8 cellular contexts compared by ENCODE assay signal in genomic region chr18:13629841-13630747, GRCh38.
DNase-seq lines count a peak whose midpoint lies in the region; ATAC-seq, FAIRE-seq and TF ChIP-seq lines count a peak whose summit lies in the region.

No MANE protein-coding gene starts in this region.

- TF ChIP-seq CTCF in Caco-2 (IDR thresholded peaks at IDR 0.05; ENCODE audit: insufficient read depth in 1 of 2, low read depth in 1 of 2, low read length in 1 of 2, severe bottlenecking in 1 of 2, unreplicated experiment in 1 of 2) (peak; percentile 82 to 84), pancreas (IDR thresholded peaks at IDR 0.05) (peak in 3 of 4 donors; percentile 28 to 51 (median 39))

- ATAC-seq in GM19043 (IDR thresholded peaks at IDR 0.05; ENCODE audit: low read depth, unreplicated experiment) (peak; percentile 61), HG03565 (IDR thresholded peaks at IDR 0.05; ENCODE audit: unreplicated experiment) (peak; percentile 87), pancreas (peak; percentile 71 to 92 (median 88)), HG03025 (IDR thresholded peaks at IDR 0.05; ENCODE audit: low FRiP score, unreplicated experiment) (no peak)
- peak; percentile 87 for ATAC-seq in activated naive CD8-positive, alpha-beta T cell treated with anti-CD3 and anti-CD28 coated beads, Interleukin-2, amount 10 ng/mL, durations not matched to agents 7 days and 5 days (ENCODE audit: low read depth)

- no peaks in the 10 kb centered on the region for H3K36me3 ChIP-seq in Caco-2 (ENCODE audit: control insufficient read depth, insufficient read depth, low read length)
- H3K36me3 ChIP-seq in pancreas = no peaks in the 10 kb centered on the region

- H3K27me3 ChIP-seq in Caco-2 (replicated peaks; ENCODE audit: control insufficient read depth, insufficient read depth, low read length) (no peaks in the 10 kb centered on the region), pancreas (no peaks in the 10 kb centered on the region)

- H3K4me1 Mint-ChIP-seq in Caco-2 (ENCODE audit: low read depth, unreplicated experiment) = no peaks in the 10 kb centered on the region
- peaks cover 31% of the 10 kb centered on the region for H3K4me1 Mint-ChIP-seq in activated naive CD8-positive, alpha-beta T cell treated with anti-CD3 and anti-CD28 coated beads, Interleukin-2, amount 10 ng/mL, durations not matched to agents 7 days and 5 days

- H3K27me3 Mint-ChIP-seq in Caco-2 (ENCODE audit: insufficient read depth, unreplicated experiment) = peaks cover 5% of the 10 kb centered on the region
- H3K27me3 Mint-ChIP-seq in activated naive CD8-positive, alpha-beta T cell treated with anti-CD3 and anti-CD28 coated beads, Interleukin-2, amount 10 ng/mL, durations not matched to agents 7 days and 5 days = no peaks in the 10 kb centered on the region

- CTCF ChIA-PET in Caco-2 (lab: Charles Lee) = no interaction called here

- no peaks in the 10 kb centered on the region for H3K9me3 Mint-ChIP-seq in Caco-2 (ENCODE audit: unreplicated experiment)
- peaks cover 2% of the 10 kb centered on the region for H3K9me3 Mint-ChIP-seq in activated naive CD8-positive, alpha-beta T cell treated with anti-CD3 and anti-CD28 coated beads, Interleukin-2, amount 10 ng/mL, durations not matched to agents 7 days and 5 days

- peak; percentile 23 for FAIRE-seq in pancreas (lab: Jason Lieb, UNC)

- DNase-seq in Caco-2 (peak; percentile 62 to 67), NOMO-1 treated with dmso at 0.1 percent for 144 hours (lab: John Stamatoyannopoulos, UW; ENCODE audit: unreplicated experiment) (peak; percentile 52), head of caudate nucleus (peak in 35 of 42 donors; percentile 63 to 93 (median 82)), pancreas (peak in 1 of 6 donors; percentile 25)
- no peak for DNase-seq in activated naive CD8-positive, alpha-beta T cell treated with anti-CD3 and anti-CD28 coated beads, Interleukin-2, amount 10 ng/mL, durations not matched to agents 7 days and 5 days

- POLR2A ChIA-PET in Caco-2 (lab: Charles Lee) = no interaction called here
- POLR2A ChIA-PET in activated naive CD8-positive, alpha-beta T cell treated with anti-CD3 and anti-CD28 coated beads, Interleukin-2, amount 10 ng/mL, durations not matched to agents 7 days and 5 days (lab: Charles Lee) = interaction anchor here (1.2 to 3.1 kb wide), 2 partner anchors 17 to 72 kb away, joined by 6 to 17 read pairs; no protein-coding TSS in a partner anchor

- intact Hi-C loops in Caco-2 (cut with micrococcal nuclease; ENCODE audit: unreplicated experiment) = loop anchor here (1.0 to 10.0 kb wide), 5 partner anchors 72 to 517 kb away; no protein-coding TSS in a partner anchor
- intact Hi-C loops in head of caudate nucleus (cut with DNase I) = loop anchor here (5.0 to 10.0 kb wide), 4 partner anchors 73 to 415 kb away; partner anchors contain the start of genes FAM210A, LDLRAD4 and RNMT
- intact Hi-C loops in pancreas (cut with DNase I) = loop anchor here in 1 of 3 donors (10.0 kb wide), 1 partner anchor 415 kb away; the partner anchor contains the start of gene LDLRAD4

- H3K9me3 ChIP-seq in Caco-2 = peaks cover 14% of the 10 kb centered on the region
- no peaks in the 10 kb centered on the region for H3K9me3 ChIP-seq in pancreas

- H3K4me3 ChIP-seq in Caco-2 (ENCODE audit: low read depth, low read length) (no peak overlapping the region), pancreas (no peak overlapping the region)

- H3K4me1 ChIP-seq in Caco-2 = no peaks in the 10 kb centered on the region
- no peaks in the 10 kb centered on the region for H3K4me1 ChIP-seq in pancreas

- no peak overlapping the region for H3K27ac Mint-ChIP-seq in Caco-2 (ENCODE audit: unreplicated experiment)
- H3K27ac Mint-ChIP-seq in activated naive CD8-positive, alpha-beta T cell treated with anti-CD3 and anti-CD28 coated beads, Interleukin-2, amount 10 ng/mL, durations not matched to agents 7 days and 5 days = peak overlapping the region; percentile 66

- BruUV-seq in Caco-2 (replicated peaks; lab: Mats Ljungman, UMichigan) = no TSS peak

- H3K36me3 Mint-ChIP-seq in Caco-2 (ENCODE audit: insufficient read depth, unreplicated experiment) = no peaks in the 10 kb centered on the region
- peaks cover 28% of the 10 kb centered on the region for H3K36me3 Mint-ChIP-seq in activated naive CD8-positive, alpha-beta T cell treated with anti-CD3 and anti-CD28 coated beads, Interleukin-2, amount 10 ng/mL, durations not matched to agents 7 days and 5 days

- H3K27ac ChIP-seq in pancreas = no peak overlapping the region

- no peak overlapping the region for H3K4me3 Mint-ChIP-seq in Caco-2 (ENCODE audit: unreplicated experiment)
- H3K4me3 Mint-ChIP-seq in activated naive CD8-positive, alpha-beta T cell treated with anti-CD3 and anti-CD28 coated beads, Interleukin-2, amount 10 ng/mL, durations not matched to agents 7 days and 5 days = no peak overlapping the region

- WGBS in pancreas, 2 donors = 42 to 45% methylated on average over 8 of the region's 8 CpGs
